In the genomic region with DNA sequence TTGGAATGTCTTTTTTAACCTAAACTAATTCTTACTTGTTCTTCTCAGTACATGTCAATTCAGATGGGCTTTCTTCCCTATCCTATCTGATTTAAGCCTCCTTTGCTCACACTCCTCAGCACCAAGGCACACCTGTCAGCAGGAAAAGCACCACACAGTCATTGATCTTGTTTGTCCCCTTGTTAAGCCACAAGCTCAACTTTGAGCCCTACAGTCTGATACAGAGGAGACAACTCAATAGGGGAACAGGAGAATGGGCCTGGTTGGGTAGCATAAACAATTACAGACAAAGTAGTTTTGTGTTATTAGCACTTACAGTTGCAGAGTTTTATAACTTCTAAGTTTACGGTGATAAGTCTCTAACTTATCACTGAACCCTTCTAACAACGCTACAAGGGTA, we compare ENCODE assay signal across 35 cellular contexts. TPM values are rescaled to one million over a fixed set of nuclear protein-coding genes. Genes with fewer than 3 reads are reported as not detected.
"Had no signal": no experiment of that assay in that cellular context is flagged by ENCODE, and none has a peak within 500 bp of the region (broad histone marks: within the 10 kb centered on the region; RNA-seq: fewer than 3 reads in every experiment).

No MANE protein-coding gene starts in this region.

- H3K9me3 ChIP-seq: adrenal gland, Peyer's patch, SJSA1, SK-N-SH had no signal

- DNase-seq: activated CD4-positive, alpha-beta memory T cell treated with anti-CD3 and anti-CD28 coated beads for 36 hours; activated CD4-positive, alpha-beta T cell treated with anti-CD3 and anti-CD28 coated beads for 36 hours; activated CD4-positive, alpha-beta T cell treated with anti-CD3 and anti-CD28 coated beads, Interleukin-2, amount 10 ng/mL, durations not matched to agents 7 days and 5 days; activated effector memory CD4-positive, alpha-beta T cell treated with anti-CD3 and anti-CD28 coated beads, Interleukin-2, amount 50 U/mL, for 16 hours; activated naive CD4-positive, alpha-beta T cell; activated naive CD4-positive, alpha-beta T cell treated with anti-CD3 and anti-CD28 coated beads, Interleukin-2, amount 50 U/mL, for 16 hours; activated T-cell treated with anti-CD3 and anti-CD28 coated beads, Interleukin-2, amount 50 U/mL, for 1 hour; activated T-cell treated with anti-CD3 and anti-CD28 coated beads, Interleukin-2, amount 50 U/mL, for 72 hours; adrenal gland; caudate nucleus; cerebellar nuclear complex; Karpas-422; KBM-7; NCI-H1105; NCI-H1417 treated with DMSO at 0.1 percent for 48 hours; NCI-H187 treated with DMSO at 0.1 percent for 48 hours; NCI-H2081; NCI-H2171 treated with DMSO at 0.1 percent for 48 hours; NCI-H2227 treated with DMSO at 0.1 percent for 48 hours; NCI-H446; NCI-H510A treated with DMSO at 0.1 percent for 48 hours; NCI-H526 treated with DMSO at 0.1 percent for 48 hours; NCI-H774; PC-3; Peyer's patch; RPMI8226; SHP77 treated with DMSO at 0.1 percent for 48 hours; SK-N-SH; T-helper 2 cell; T-helper 9 cell had no signal

- H3K9me3 Mint-ChIP-seq: activated CD4-positive, alpha-beta memory T cell treated with anti-CD3 and anti-CD28 coated beads for 36 hours; activated CD4-positive, alpha-beta T cell treated with anti-CD3 and anti-CD28 coated beads, Interleukin-2, amount 10 ng/mL, durations not matched to agents 7 days and 5 days; activated T-cell treated with anti-CD3 and anti-CD28 coated beads, Interleukin-2, amount 50 U/mL, for 72 hours; activated T-helper 17 cell treated with anti-CD3 and anti-CD28 coated beads, Interleukin-2, amount 50 U/mL, for 72 hours; brain had no signal

- H3K4me3 ChIP-seq: adrenal gland, Peyer's patch, SJSA1 had no signal

- H3K27ac ChIP-seq: adrenal gland, Peyer's patch, SJSA1 had no signal

- H3K27ac Mint-ChIP-seq: activated CD4-positive, alpha-beta memory T cell treated with anti-CD3 and anti-CD28 coated beads for 36 hours; activated CD4-positive, alpha-beta T cell treated with anti-CD3 and anti-CD28 coated beads for 36 hours; activated CD4-positive, alpha-beta T cell treated with anti-CD3 and anti-CD28 coated beads, Interleukin-2, amount 10 ng/mL, durations not matched to agents 7 days and 5 days; activated T-cell treated with anti-CD3 and anti-CD28 coated beads, Interleukin-2, amount 50 U/mL, for 72 hours; activated T-helper 17 cell treated with anti-CD3 and anti-CD28 coated beads, Interleukin-2, amount 50 U/mL, for 72 hours had no signal

- H3K4me1 ChIP-seq: adrenal gland, Peyer's patch, SJSA1 had no signal

- H3K27me3 Mint-ChIP-seq: activated CD4-positive, alpha-beta memory T cell treated with anti-CD3 and anti-CD28 coated beads for 36 hours; activated CD4-positive, alpha-beta T cell treated with anti-CD3 and anti-CD28 coated beads for 36 hours; activated CD4-positive, alpha-beta T cell treated with anti-CD3 and anti-CD28 coated beads, Interleukin-2, amount 10 ng/mL, durations not matched to agents 7 days and 5 days; activated T-helper 17 cell treated with anti-CD3 and anti-CD28 coated beads, Interleukin-2, amount 50 U/mL, for 72 hours; brain had no signal

- H3K27me3 ChIP-seq: adrenal gland, Peyer's patch, SJSA1 had no signal

- H3K4me1 Mint-ChIP-seq: activated T-helper 17 cell treated with anti-CD3 and anti-CD28 coated beads, Interleukin-2, amount 50 U/mL, for 72 hours; brain had no signal

- ATAC-seq: activated CD4-positive, alpha-beta T cell treated with anti-CD3 and anti-CD28 coated beads for 36 hours; activated CD4-positive, CD25-positive, alpha-beta regulatory T cell treated with anti-CD3 and anti-CD28 coated beads, Interleukin-2, amount 50 U/mL, for 24 hours; activated T-cell treated with anti-CD3 and anti-CD28 coated beads, Interleukin-2, amount 50 U/mL, for 72 hours; activated T-helper 17 cell treated with anti-CD3 and anti-CD28 coated beads, Interleukin-2, amount 50 U/mL, for 72 hours; PC-3 had no signal

- H3K4me3 Mint-ChIP-seq: activated CD4-positive, alpha-beta memory T cell treated with anti-CD3 and anti-CD28 coated beads for 36 hours; activated CD4-positive, alpha-beta T cell treated with anti-CD3 and anti-CD28 coated beads for 36 hours; activated CD4-positive, alpha-beta T cell treated with anti-CD3 and anti-CD28 coated beads, Interleukin-2, amount 10 ng/mL, durations not matched to agents 7 days and 5 days; activated T-cell treated with anti-CD3 and anti-CD28 coated beads, Interleukin-2, amount 50 U/mL, for 72 hours; activated T-helper 17 cell treated with anti-CD3 and anti-CD28 coated beads, Interleukin-2, amount 50 U/mL, for 72 hours; brain had no signal

RNA-seq across cellular contexts. Expression of gene SYCP3, which starts 29.5 kb away (rescaled TPM):
- total RNA-seq: MCF 10A, PC-3, Peyer's patch, SJSA1 had no signal
